In the genomic region with DNA sequence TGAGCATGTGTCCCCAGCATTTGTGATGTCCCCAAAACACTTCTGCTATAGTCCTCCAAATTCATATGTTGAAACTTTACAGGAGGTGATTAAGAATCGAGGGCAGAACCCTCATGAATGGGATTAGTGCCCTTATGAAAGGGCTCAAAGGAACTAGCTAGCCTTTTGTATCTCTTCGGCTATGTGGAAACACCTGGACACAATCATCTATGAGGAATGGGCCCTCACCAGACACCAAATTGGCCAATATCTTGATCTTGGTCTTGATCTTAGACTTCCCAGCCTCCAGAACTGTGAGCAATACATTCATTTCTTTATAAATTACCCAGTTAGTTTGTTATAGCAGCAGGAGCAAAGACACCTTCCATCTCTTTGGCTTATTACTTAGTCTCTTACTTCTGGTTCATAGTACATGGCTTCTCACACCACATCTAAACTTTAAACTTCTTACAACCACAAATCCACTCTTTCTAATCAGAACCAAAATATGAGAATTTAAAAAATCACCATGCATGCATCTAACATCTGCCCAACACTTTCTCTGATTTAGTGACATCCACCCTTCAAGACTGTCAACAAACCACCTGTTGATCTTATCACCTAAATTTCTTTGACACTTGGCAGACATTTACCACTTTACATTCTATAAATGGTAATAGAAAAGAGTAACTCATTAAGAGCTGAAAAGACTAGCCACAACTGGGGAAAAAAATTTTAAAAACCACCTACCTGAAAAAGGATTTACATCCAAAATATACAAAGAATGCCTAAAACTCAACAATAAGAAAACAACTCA, we compare ENCODE assay signal across 3 cellular contexts.
TF ChIP-seq lines count a peak whose summit lies in the region.

No MANE protein-coding gene starts in this region.

TF ChIP-seq in GM12891, 5 proteins besides CTCF, POLR2A, EP300 and RAD21 (continued from another document):
- TF ChIP-seq SPI1 (IDR thresholded peaks at IDR 0.05; ENCODE audit: low read depth, low read length) (no peak), POLR2AphosphoS5 (IDR thresholded peaks at IDR 0.05; ENCODE audit: low read depth, low read length) (no peak), TAF1 (IDR thresholded peaks at IDR 0.05; ENCODE audit: low read depth, low read length) (no peak), PAX5 (IDR thresholded peaks at IDR 0.05; ENCODE audit: insufficient read depth, low read length, severe bottlenecking) (no peak)

TF ChIP-seq in HEK293, 187 proteins besides CTCF, POLR2A, EP300 and RAD21:
- TF ChIP-seq SCRT2 (tag by site-specific recombination; IDR thresholded peaks at IDR 0.05) (peak; percentile 88), SETDB1 (IDR thresholded peaks at IDR 0.05; ENCODE audit: insufficient read length, low read length) (no peak), HOXC10 (CRISPR knock-in tag; IDR thresholded peaks at IDR 0.05) (no peak), ZNF670 (tag by site-specific recombination; IDR thresholded peaks at IDR 0.05; ENCODE audit: low read depth) (no peak), BCL11B (tag by site-specific recombination; IDR thresholded peaks at IDR 0.05; ENCODE audit: low read depth) (no peak), SCRT1 (tag by site-specific recombination; IDR thresholded peaks at IDR 0.05; ENCODE audit: borderline replicate concordance) (peak; percentile 70; the same call in 1 of the 2 replicates), ZNF488 (tag by site-specific recombination; IDR thresholded peaks at IDR 0.05) (no peak)

TF ChIP-seq in GM12878, 131 proteins besides CTCF, POLR2A, EP300 and RAD21:
- TF ChIP-seq, protein P1, sequence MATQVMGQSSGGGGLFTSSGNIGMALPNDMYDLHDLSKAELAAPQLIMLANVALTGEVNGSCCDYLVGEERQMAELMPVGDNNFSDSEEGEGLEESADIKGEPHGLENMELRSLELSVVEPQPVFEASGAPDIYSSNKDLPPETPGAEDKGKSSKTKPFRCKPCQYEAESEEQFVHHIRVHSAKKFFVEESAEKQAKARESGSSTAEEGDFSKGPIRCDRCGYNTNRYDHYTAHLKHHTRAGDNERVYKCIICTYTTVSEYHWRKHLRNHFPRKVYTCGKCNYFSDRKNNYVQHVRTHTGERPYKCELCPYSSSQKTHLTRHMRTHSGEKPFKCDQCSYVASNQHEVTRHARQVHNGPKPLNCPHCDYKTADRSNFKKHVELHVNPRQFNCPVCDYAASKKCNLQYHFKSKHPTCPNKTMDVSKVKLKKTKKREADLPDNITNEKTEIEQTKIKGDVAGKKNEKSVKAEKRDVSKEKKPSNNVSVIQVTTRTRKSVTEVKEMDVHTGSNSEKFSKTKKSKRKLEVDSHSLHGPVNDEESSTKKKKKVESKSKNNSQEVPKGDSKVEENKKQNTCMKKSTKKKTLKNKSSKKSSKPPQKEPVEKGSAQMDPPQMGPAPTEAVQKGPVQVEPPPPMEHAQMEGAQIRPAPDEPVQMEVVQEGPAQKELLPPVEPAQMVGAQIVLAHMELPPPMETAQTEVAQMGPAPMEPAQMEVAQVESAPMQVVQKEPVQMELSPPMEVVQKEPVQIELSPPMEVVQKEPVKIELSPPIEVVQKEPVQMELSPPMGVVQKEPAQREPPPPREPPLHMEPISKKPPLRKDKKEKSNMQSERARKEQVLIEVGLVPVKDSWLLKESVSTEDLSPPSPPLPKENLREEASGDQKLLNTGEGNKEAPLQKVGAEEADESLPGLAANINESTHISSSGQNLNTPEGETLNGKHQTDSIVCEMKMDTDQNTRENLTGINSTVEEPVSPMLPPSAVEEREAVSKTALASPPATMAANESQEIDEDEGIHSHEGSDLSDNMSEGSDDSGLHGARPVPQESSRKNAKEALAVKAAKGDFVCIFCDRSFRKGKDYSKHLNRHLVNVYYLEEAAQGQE (IDR thresholded peaks at IDR 0.05; ENCODE audit: low read depth, low read length), result no peak
- TF ChIP-seq SMARCA5 (IDR thresholded peaks at IDR 0.05) (no peak), MTA2 (IDR thresholded peaks at IDR 0.05; ENCODE audit: low read depth) (peak; percentile 85), DPF2 (IDR thresholded peaks at IDR 0.05) (0 out of 2 replicates have a peak, but pooled peaks have one; percentile 12), GATAD2B (conservative IDR thresholded peaks at IDR 0.05; ENCODE audit: low read depth) (no peak), MEF2B (IDR thresholded peaks at IDR 0.05; ENCODE audit: partially characterized antibody, poor library complexity, severe bottlenecking) (peak; percentile 72), ZNF24 (IDR thresholded peaks at IDR 0.05) (no peak), NBN (IDR thresholded peaks at IDR 0.05) (0 out of 2 replicates have a peak, but pooled peaks have one; percentile 27), BRCA1 (IDR thresholded peaks at IDR 0.05; ENCODE audit: low read depth, low read length) (no peak), RELB (IDR thresholded peaks at IDR 0.05; ENCODE audit: low read depth) (peak; percentile 18; the same call in 1 of the 2 replicates)
- TF ChIP-seq, protein P2, sequence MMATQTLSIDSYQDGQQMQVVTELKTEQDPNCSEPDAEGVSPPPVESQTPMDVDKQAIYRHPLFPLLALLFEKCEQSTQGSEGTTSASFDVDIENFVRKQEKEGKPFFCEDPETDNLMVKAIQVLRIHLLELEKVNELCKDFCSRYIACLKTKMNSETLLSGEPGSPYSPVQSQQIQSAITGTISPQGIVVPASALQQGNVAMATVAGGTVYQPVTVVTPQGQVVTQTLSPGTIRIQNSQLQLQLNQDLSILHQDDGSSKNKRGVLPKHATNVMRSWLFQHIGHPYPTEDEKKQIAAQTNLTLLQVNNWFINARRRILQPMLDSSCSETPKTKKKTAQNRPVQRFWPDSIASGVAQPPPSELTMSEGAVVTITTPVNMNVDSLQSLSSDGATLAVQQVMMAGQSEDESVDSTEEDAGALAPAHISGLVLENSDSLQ (IDR thresholded peaks at IDR 0.05), result peak; percentile 44; the same call in 1 of the 2 replicates
